ENCODE assay signal across 30 cellular contexts in the genomic region with DNA sequence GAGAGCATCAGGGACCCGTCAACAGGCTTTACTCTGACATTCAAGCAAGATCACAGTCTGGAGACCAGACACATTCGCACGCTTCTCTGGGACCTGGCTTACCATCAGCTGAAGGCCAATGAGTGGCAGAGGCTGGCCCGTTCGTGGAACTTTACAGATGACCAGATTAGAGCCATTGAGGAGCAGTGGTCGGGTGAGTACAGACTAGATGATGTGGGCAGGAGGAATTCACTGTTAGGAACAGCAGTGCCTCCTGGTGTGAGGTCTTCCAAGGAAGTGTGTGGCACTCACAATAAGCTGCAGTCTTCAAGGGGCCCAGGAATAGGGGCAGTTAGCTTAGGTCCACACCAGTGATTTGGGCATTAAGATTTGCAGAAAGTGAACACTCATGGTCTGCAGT. TPM values are rescaled to one million over a fixed set of nuclear protein-coding genes. Genes with fewer than 3 reads are reported as not detected.
DNase-seq lines count a peak whose midpoint lies in the region; ATAC-seq, FAIRE-seq and TF ChIP-seq lines count a peak whose summit lies in the region.
"Had no signal": no experiment of that assay in that cellular context is flagged by ENCODE, and none has a peak within 500 bp of the region (broad histone marks: within the 10 kb centered on the region; RNA-seq: fewer than 3 reads in every experiment).

No MANE protein-coding gene starts in this region.

- no peak overlapping the region for H4K8ac ChIP-seq in H1 (ENCODE audit: extremely low read depth, insufficient read depth, low read length)

- H2AFZ ChIP-seq in SK-N-SH (ENCODE audit: low read depth) (no peak overlapping the region), H1 (ENCODE audit: low read length) (no peak overlapping the region), parathyroid adenoma (peak overlapping the region; percentile 84)

- TF ChIP-seq RAD21 in SK-N-SH (IDR thresholded peaks at IDR 0.05; ENCODE audit: low read length) (0 out of 2 replicates have a peak, but pooled peaks have one; percentile 4), H1 (IDR thresholded peaks at IDR 0.05 in 1 of 2, conservative IDR thresholded peaks at IDR 0.05 in 1 of 2; ENCODE audit: low read depth in 2 of 2, low read length in 2 of 2) (peak; percentile 34 to 54)

- CTCF ChIA-PET in SK-N-SH (lab: Yijun Ruan, JAX) (interaction anchor here (0.8 to 1.9 kb wide), 4 partner anchors 10 to 430 kb away, joined by 3 to 4 read pairs (median 4); a partner anchor contains a TSS), H1 (lab: Charles Lee; ENCODE audit: partially characterized antibody) (interaction anchor here (0.6 to 5.2 kb wide), 10 partner anchors 12 to 519 kb away, joined by 3 to 33 read pairs (median 4); no protein-coding TSS in a partner anchor)

- H3K9ac ChIP-seq in SK-N-SH (no peak overlapping the region), H1 (replicated peaks in 1 of 4; ENCODE audit: extremely low read depth in 1 of 4, low read depth in 3 of 4, low read length in 3 of 4) (no peak overlapping the region), parathyroid adenoma (no peak overlapping the region)

- H4K5ac ChIP-seq in H1 (ENCODE audit: insufficient read length, low read depth, low read length) = no peak overlapping the region

- DNase-seq in SK-N-SH = no peak
- DNase-seq in LNCaP clone FGC (ENCODE audit: low read depth) = no peak
- no peak for DNase-seq in H1 (ENCODE audit: low read depth in 1 of 2, low spot score in 2 of 2)
- DNase-seq in NCI-H69 (lab: John Stamatoyannopoulos, UW) = no peak
- DNase-seq in NCI-H2171 (lab: John Stamatoyannopoulos, UW) = no peak
- DNase-seq in OCI-M1 (lab: John Stamatoyannopoulos, UW) = no peak
- DNase-seq: 8988T; activated B cell treated with CpG ODN at 0.5 μM for 24 hours; activated CD4-positive, alpha-beta T cell treated with anti-CD3 and anti-CD28 coated beads, Interleukin-2, amount 50 U/mL, for 48 hours; activated naive CD4-positive, alpha-beta T cell treated with anti-CD3 and anti-CD28 coated beads, Interleukin-2, amount 10 ng/mL, durations not matched to agents 7 days and 5 days; amniotic stem cell; CD4-positive, alpha-beta T cell; effector CD8-positive, alpha-beta T cell; erythroblast; foreskin fibroblast; GOT3; left colon; MG63; NCI-H1105 treated with DMSO at 0.1 percent for 48 hours; NCI-H2029 treated with DMSO at 0.1 percent for 48 hours; NCI-H226; stimulated activated naive CD8-positive, alpha-beta T cell treated with anti-CD3 and anti-CD28 coated beads, Interleukin-15, amount 100 ng/mL, for 72 hours; uterus had no signal

- H3K9me2 ChIP-seq in SK-N-SH = no peaks in the 10 kb centered on the region

- H3K9me3 ChIP-seq in SK-N-SH (no peaks in the 10 kb centered on the region), H1 (ENCODE audit: insufficient read depth in 2 of 2, low read depth in 1 of 2, low read length in 1 of 2) (no peaks in the 10 kb centered on the region), parathyroid adenoma (ENCODE audit: control insufficient read depth, low read length) (no peaks in the 10 kb centered on the region)
- H3K9me3 ChIP-seq: breast epithelium, MG63, uterus had no signal

- no peaks in the 10 kb centered on the region for H3K79me2 ChIP-seq in SK-N-SH (ENCODE audit: insufficient read depth)
- no peaks in the 10 kb centered on the region for H3K79me2 ChIP-seq in H1 (ENCODE audit: control insufficient read depth in 1 of 2, insufficient read depth in 2 of 2, low read length in 2 of 2)
- peaks cover 3% of the 10 kb centered on the region for H3K79me2 ChIP-seq in parathyroid adenoma

- H3K27me3 ChIP-seq in SK-N-SH (ENCODE audit: insufficient read depth) (no peaks in the 10 kb centered on the region), H1 (replicated peaks in 1 of 4; ENCODE audit: control insufficient read depth in 3 of 4, extremely low read depth in 1 of 4, insufficient read depth in 3 of 4, low read length in 3 of 4) (no peaks in the 10 kb centered on the region), parathyroid adenoma (ENCODE audit: control insufficient read depth, insufficient read depth, low read length) (no peaks in the 10 kb centered on the region)
- H3K27me3 ChIP-seq: breast epithelium, MG63, uterus had no signal

- H3F3A ChIP-seq in SK-N-SH (replicated peaks; ENCODE audit: insufficient read depth) = no peaks in the 10 kb centered on the region

- no peak for FAIRE-seq in H1 (lab: Jason Lieb, UNC)
- FAIRE-seq: colon, D721Med, GM12878 had no signal

- H3K18ac ChIP-seq in H1 (ENCODE audit: extremely low read depth, low read length) = no peak overlapping the region

- no peak overlapping the region for H3K4ac ChIP-seq in H1 (replicated peaks; ENCODE audit: insufficient read length, low read depth, low read length)

- H3K23me2 ChIP-seq in H1 (ENCODE audit: low read depth, low read length) = no peaks in the 10 kb centered on the region

- H2BK12ac ChIP-seq in H1 (ENCODE audit: low read depth, low read length) = no peak overlapping the region

- no peaks in the 10 kb centered on the region for H3K79me1 ChIP-seq in H1 (ENCODE audit: low read depth, low read length)

- H3K27ac ChIP-seq in SK-N-SH (ENCODE audit: low read depth in 2 of 2, low read length in 1 of 2) (no peak overlapping the region; a peak in 1 of 4 replicates), H1 (ENCODE audit: low read depth, low read length) (no peak overlapping the region), parathyroid adenoma (peak overlapping the region; percentile 69)
- H3K27ac ChIP-seq: breast epithelium, uterus had no signal

- no peak overlapping the region for H3K14ac ChIP-seq in H1 (ENCODE audit: insufficient read length)

- TF ChIP-seq EP300 in SK-N-SH (IDR thresholded peaks at IDR 0.05; ENCODE audit: borderline replicate concordance in 1 of 2, low read depth in 1 of 2, low read length in 1 of 2) = no peak
- TF ChIP-seq EP300 in H1 (IDR thresholded peaks at IDR 0.05; ENCODE audit: borderline replicate concordance in 1 of 2, low read depth in 2 of 2, low read length in 2 of 2) = no peak

- no peak for TF ChIP-seq POLR2A in H1 (IDR thresholded peaks at IDR 0.05; ENCODE audit: control extremely low read depth in 1 of 2, low read depth in 2 of 2, low read length in 2 of 2)

- H2BK15ac ChIP-seq in H1 (ENCODE audit: low read length) = no peak overlapping the region

- no peak overlapping the region for H2BK5ac ChIP-seq in H1 (ENCODE audit: low read depth, low read length)

- no peak overlapping the region for H3K4me2 ChIP-seq in SK-N-SH
- H3K4me2 ChIP-seq in H1 (ENCODE audit: insufficient read depth in 1 of 2, low read depth in 2 of 2, low read length in 2 of 2) = no peak overlapping the region
- H3K4me2 ChIP-seq in parathyroid adenoma (ENCODE audit: low read length) = no peak overlapping the region

- H2BK20ac ChIP-seq in H1 (ENCODE audit: low read length) = no peak overlapping the region

- H4K91ac ChIP-seq in H1 (replicated peaks; ENCODE audit: insufficient read length, low read length) = no peak overlapping the region

- no peak for TF ChIP-seq CTCF in SK-N-SH (IDR thresholded peaks at IDR 0.05)
- TF ChIP-seq CTCF in LNCaP clone FGC (IDR thresholded peaks at IDR 0.05; ENCODE audit: control insufficient read depth, extremely low read depth, insufficient read depth) = peak; percentile 13; the same call in 1 of the 2 replicates
- peak in 2 of 3 experiments; percentile 7 to 29; a peak in 1 of 4 replicates for TF ChIP-seq CTCF in H1 (IDR thresholded peaks at IDR 0.05; ENCODE audit: control extremely low read depth in 1 of 3, insufficient read depth in 1 of 3, low read depth in 1 of 3, low read length in 3 of 3)
- TF ChIP-seq CTCF in parathyroid adenoma (IDR thresholded peaks at IDR 0.05) = peak; percentile 40

- POLR2A ChIA-PET in SK-N-SH (lab: Yijun Ruan, JAX) = no interaction called here
- POLR2A ChIA-PET in H1 (lab: Charles Lee; ENCODE audit: partially characterized antibody) = no interaction called here

- no peak overlapping the region for H2BK120ac ChIP-seq in H1 (replicated peaks; ENCODE audit: low read depth, low read length)

- H3K4me1 ChIP-seq in SK-N-SH (ENCODE audit: control insufficient read depth in 1 of 2, insufficient read depth in 2 of 2, low read depth in 1 of 2, low read length in 1 of 2) (peaks cover 0 to 60% of the 10 kb centered on the region in 2 experiments; a peak in 2 of 4 replicates), H1 (replicated peaks in 1 of 4; ENCODE audit: control insufficient read depth in 3 of 4, insufficient read depth in 4 of 4, low read length in 3 of 4) (peaks cover 0 to 7% (median 0%) of the 10 kb centered on the region in 4 experiments; a peak in 2 of 7 replicates), parathyroid adenoma (peaks cover 23% of the 10 kb centered on the region)
- H3K4me1 ChIP-seq: breast epithelium, uterus had no signal

- no peak; the same call in 2 of the 3 replicates for ATAC-seq in SK-N-SH treated with all-trans-retinoic acid at 6 μM for 48 hours
- ATAC-seq: GM12878; left colon; stimulated activated naive CD8-positive, alpha-beta T cell treated with anti-CD3 and anti-CD28 coated beads, Interleukin-15, amount 100 ng/mL, for 72 hours had no signal

- H3K36me3 ChIP-seq in SK-N-SH (replicated peaks in 1 of 2; ENCODE audit: control insufficient read depth in 1 of 2, insufficient read depth in 2 of 2, low read length in 1 of 2) = peaks cover 0 to under 1% of the 10 kb centered on the region in 2 experiments
- H3K36me3 ChIP-seq in H1 (ENCODE audit: control insufficient read depth in 2 of 4, insufficient read depth in 4 of 4, low read length in 3 of 4) = no peaks in the 10 kb centered on the region
- no peaks in the 10 kb centered on the region for H3K36me3 ChIP-seq in parathyroid adenoma (ENCODE audit: control insufficient read depth, insufficient read depth, low read length)
- H3K36me3 ChIP-seq: breast epithelium, MG63, uterus had no signal

- 75% methylated on average over 6 of the region's 6 CpGs for WGBS in SK-N-SH (ENCODE audit: low lambda C conversion rate)
- 89% methylated on average over 6 of the region's 6 CpGs; no CpG with 5 or more reads in 1 of the 2 experiments for WGBS in H1 (ENCODE audit: extremely low coverage in 1 of 2, insufficient coverage in 1 of 2, insufficient read length in 1 of 2, insufficient replicate concordance in 2 of 2, low coverage in 1 of 2, low lambda C conversion rate in 2 of 2, missing lambda C conversion rate in 1 of 2), 2 experiments

- H3K56ac ChIP-seq in H1 (replicated peaks; ENCODE audit: insufficient read length, low read depth, low read length) = no peak overlapping the region

- H3K4me3 ChIP-seq in SK-N-SH (ENCODE audit: low read depth in 2 of 2, low read length in 1 of 2) (no peak overlapping the region), LNCaP clone FGC (ENCODE audit: low read depth, low read length) (no peak overlapping the region), H1 (ENCODE audit: extremely low read depth in 1 of 4, insufficient read depth in 2 of 4, low read depth in 3 of 4, low read length in 4 of 4) (no peak overlapping the region), parathyroid adenoma (ENCODE audit: low read depth, low read length) (no peak overlapping the region)
- H3K4me3 ChIP-seq: breast epithelium, GM12878, MG63, uterus had no signal

- no peak overlapping the region for H3K23ac ChIP-seq in H1 (ENCODE audit: insufficient read length)

- H4K20me1 ChIP-seq in SK-N-SH (ENCODE audit: insufficient read depth) (no peaks in the 10 kb centered on the region), H1 (replicated peaks in 1 of 2; ENCODE audit: control insufficient read depth in 1 of 2, insufficient read depth in 2 of 2, low read length in 2 of 2) (no peaks in the 10 kb centered on the region)

- no peak overlapping the region for H2AK5ac ChIP-seq in H1 (ENCODE audit: low read depth, low read length)

RNA-seq across cellular contexts. Expression of a gene that starts 50.4 kb away (rescaled TPM):
- 15.9 and 16.2 TPM in 2 replicates for polyA plus RNA-seq in SK-N-SH (2012; rRNA removed)
- 14.0 and 17.9 TPM in 2 replicates for polyA plus RNA-seq in SK-N-SH (2012; cell fraction: cytosol; rRNA removed)
- polyA plus RNA-seq in SK-N-SH (2012; cell fraction: nucleus; rRNA removed) = 18.9 and 28.3 TPM in 2 replicates
- 11.2 and 11.9 TPM in 2 replicates for total RNA-seq in H1 (2021; fragmentation: NEBNext Ultra II Directional; extraction: Animal tissue kit (Norgen Biotek cat#: 25700))
- 9.5 and 12.1 TPM in 2 replicates for polyA plus RNA-seq in H1 (2011; rRNA removed)
- 12.4 TPM for polyA plus RNA-seq in H1 (2011; cell fraction: cytosol; rRNA removed)
- polyA plus RNA-seq in H1 (2011; cell fraction: nucleus; rRNA removed) = 6.3 TPM
- 5.7 to 8.2 TPM (median 6.9 TPM) in 4 replicates for polyA plus RNA-seq in H1 (2012, experiment 1 of 2)
- polyA plus RNA-seq in H1 (2012, experiment 2 of 2) = 0.79 TPM
- 7.9 TPM for polyA plus RNA-seq in H1 (2013, experiment 1 of 2)
- polyA plus RNA-seq in H1 (2013, experiment 2 of 2) = 7.9 TPM
- polyA minus RNA-seq in H1 (2011; rRNA and poly(A)+ RNA removed) = 9.7 and 13.2 TPM in 2 replicates
- 11.7 TPM for polyA minus RNA-seq in H1 (2011; cell fraction: cytosol; rRNA and poly(A)+ RNA removed)
- polyA minus RNA-seq in H1 (2011; cell fraction: nucleus; rRNA and poly(A)+ RNA removed) = 17.7 TPM

RNA-seq across cellular contexts. Expression of a gene that starts 55.5 kb away (rescaled TPM):
- 0.05 and 0.12 TPM in 2 replicates for polyA plus RNA-seq in SK-N-SH (2012; rRNA removed)
- 0.01 TPM in 1 of 2 replicates, not detected in the other for polyA plus RNA-seq in SK-N-SH (2012; cell fraction: cytosol; rRNA removed)
- 0.95 and 1.0 TPM in 2 replicates for polyA plus RNA-seq in SK-N-SH (2012; cell fraction: nucleus; rRNA removed)
- total RNA-seq in H1 (2021; fragmentation: NEBNext Ultra II Directional; extraction: Animal tissue kit (Norgen Biotek cat#: 25700)) = 0.22 TPM in 1 of 2 replicates, not detected in the other
- 0.06 and 0.08 TPM in 2 replicates for polyA plus RNA-seq in H1 (2011; rRNA removed)
- polyA plus RNA-seq in H1 (2011; cell fraction: cytosol; rRNA removed) = 0.18 TPM
- polyA plus RNA-seq in H1 (2011; cell fraction: nucleus; rRNA removed) = 0.20 TPM
- 0.07 to 0.11 TPM in 2 of 4 replicates, not detected in the others for polyA plus RNA-seq in H1 (2012, experiment 1 of 2)
- not detected for polyA plus RNA-seq in H1 (2012, experiment 2 of 2)
- polyA plus RNA-seq in H1 (2013, experiment 1 of 2) = 0.06 TPM
- polyA plus RNA-seq in H1 (2013, experiment 2 of 2) = 0.04 TPM
- polyA minus RNA-seq in H1 (2011; rRNA and poly(A)+ RNA removed) = 0.09 and 0.27 TPM in 2 replicates
- polyA minus RNA-seq in H1 (2011; cell fraction: cytosol; rRNA and poly(A)+ RNA removed) = not detected
- polyA minus RNA-seq in H1 (2011; cell fraction: nucleus; rRNA and poly(A)+ RNA removed) = not detected
- total RNA-seq: OCI-LY7 had no signal
